Comparison of ENCODE assay signal across 8 cellular contexts in genomic region chr2:100260712-100261620, GRCh38.
DNase-seq lines count a peak whose midpoint lies in the region; ATAC-seq and TF ChIP-seq lines count a peak whose summit lies in the region.

No MANE protein-coding gene starts in this region.

- TF ChIP-seq EP300 in Ishikawa (IDR thresholded peaks at IDR 0.05; ENCODE audit: borderline replicate concordance), result no peak

- TF ChIP-seq RAD21 in Ishikawa (IDR thresholded peaks at IDR 0.05; ENCODE audit: low read depth), result peak; percentile 93

- no peak overlapping the region for H3K4me3 ChIP-seq in epithelial cell of proximal tubule (ENCODE audit: low read depth, low read length)

- peak; percentile 79 for TF ChIP-seq CTCF in epithelial cell of proximal tubule (conservative IDR thresholded peaks at IDR 0.05; ENCODE audit: low read depth, low read length)

- ATAC-seq in HG02885 (IDR thresholded peaks at IDR 0.05; ENCODE audit: poor library complexity, unreplicated experiment) (no peak), HG03571 (IDR thresholded peaks at IDR 0.05; ENCODE audit: unreplicated experiment) (no peak)

- peak; percentile 34 to 66 for DNase-seq in NCI-H446 (lab: John Stamatoyannopoulos, UW)
- no peak for DNase-seq in NCI-H446 treated with DMSO at 0.1 percent for 48 hours (lab: John Stamatoyannopoulos, UW)
- peak; percentile 83 for DNase-seq in SK-N-DZ (ENCODE audit: low spot score)
- DNase-seq in epithelial cell of proximal tubule (ENCODE audit: low read depth), result no peak
- DNase-seq in mesenteric fat pad (ENCODE audit: low spot score), result peak; percentile 82

TF ChIP-seq in Ishikawa, 13 proteins besides CTCF, POLR2A, EP300 and RAD21:
- TF ChIP-seq MAX (IDR thresholded peaks at IDR 0.05), result no peak
- no peak for TF ChIP-seq REST (IDR thresholded peaks at IDR 0.05; ENCODE audit: low read depth)
- TF ChIP-seq CEBPB (IDR thresholded peaks at IDR 0.05), result no peak
- no peak for TF ChIP-seq TCF12 (IDR thresholded peaks at IDR 0.05; ENCODE audit: low read depth)
- TF ChIP-seq YY1 (IDR thresholded peaks at IDR 0.05; ENCODE audit: low read depth), result no peak
- TF ChIP-seq TAF1 (IDR thresholded peaks at IDR 0.05; ENCODE audit: low read depth), result no peak
- TF ChIP-seq EGR1 (IDR thresholded peaks at IDR 0.05), result no peak
- TF ChIP-seq FOXM1 (IDR thresholded peaks at IDR 0.05; ENCODE audit: borderline replicate concordance, low read depth), result no peak
- no peak for TF ChIP-seq CREB1 (IDR thresholded peaks at IDR 0.05; ENCODE audit: low read depth)
- TF ChIP-seq USF1 (IDR thresholded peaks at IDR 0.05), result no peak
- TF ChIP-seq ZBTB7A (IDR thresholded peaks at IDR 0.05; ENCODE audit: low read depth), result no peak
- no peak for TF ChIP-seq NFIC (IDR thresholded peaks at IDR 0.05)
- TF ChIP-seq TEAD4 (IDR thresholded peaks at IDR 0.05), result no peak

Comparison
In these comparisons a context has a peak if more than half of its experiments do, and no peak if none do; other contexts are left out.
1. DNase-seq: peak in NCI-H446 (2 of 2), SK-N-DZ (single experiment) and mesenteric fat pad (single experiment); none in NCI-H446 treated with DMSO at 0.1 percent for 48 hours (single experiment) and epithelial cell of proximal tubule (single experiment).